8 cellular contexts compared by ENCODE assay signal in genomic region chr19:14205460-14206282, GRCh38. TPM values are rescaled to one million over a fixed set of nuclear protein-coding genes. Genes with fewer than 3 reads are reported as not detected.
DNase-seq lines count a peak whose midpoint lies in the region; TF ChIP-seq lines count a peak whose summit lies in the region.
"Not testable (repeated sequence)": the region's sequence is repeated elsewhere in the genome, so short reads cannot be mapped to it uniquely, and the experiment has no call there.

TSS of gene ADGRL1 (minus strand) at chr19:14206169. CDS start at chr19:14183602, 22,567 bp downstream.

- CTCF ChIA-PET in A673 (lab: Charles Lee): not testable (repeated sequence)

- DNase-seq in A673 (ENCODE audit: low spot score); HAP-1 (ENCODE audit: low spot score in 2 of 2): not testable (repeated sequence)
- DNase-seq in RPMI8226 (peak; percentile 36), activated gamma-delta T cell (lab: John Stamatoyannopoulos, UW) (peak; percentile 30)
- DNase-seq in stimulated activated CD4-positive, alpha-beta T cell treated with anti-CD3 and anti-CD28 coated beads, Interleukin-2, amount 100 ng/mL, for 4 hours (ENCODE audit: low read depth): peak; percentile 28

- H3K9me3 Mint-ChIP-seq in nephron: not testable (repeated sequence)

- intact Hi-C loops in A673 (cut with micrococcal nuclease; ENCODE audit: unreplicated experiment): not testable (repeated sequence)

- H3K36me3 ChIP-seq in A673 (ENCODE audit: insufficient read depth, low read length, poor library complexity, severe bottlenecking); HAP-1 (replicated peaks); ectodermal cell (ENCODE audit: control insufficient read depth, insufficient read depth, low read length); iPS-15b (ENCODE audit: control insufficient read depth, insufficient read depth, low read length): not testable (repeated sequence)

- H3K4me1 Mint-ChIP-seq in nephron: peaks cover 25% of the 10 kb centered on the region

- POLR2A ChIA-PET in A673 (lab: Charles Lee; ENCODE audit: low non-redundant PET): interaction anchor here (0.6 kb wide), 1 partner anchor 992 kb away, joined by 7 read pairs; no protein-coding TSS in a partner anchor

- in situ Hi-C loops in HAP-1 (cut with MboI; ENCODE audit: low sequenced_read_pairs): not testable (repeated sequence)

- not testable (repeated sequence) for TF ChIP-seq CTCF in A673 (conservative IDR thresholded peaks at IDR 0.05; ENCODE audit: low read depth, low read length); nephron (IDR thresholded peaks at IDR 0.05; ENCODE audit: unreplicated experiment in 3 of 3)

- H3K9ac ChIP-seq in iPS-15b (ENCODE audit: low read depth, low read length): peak within 1 kb of the TSS; percentile 37

- H3K27ac Mint-ChIP-seq in nephron: peak within 1 kb of the TSS; percentile 98 to 100 (median 98)

- H3K4me1 ChIP-seq in A673 (ENCODE audit: insufficient read depth, low read length, poor library complexity, severe bottlenecking); HAP-1; ectodermal cell (ENCODE audit: control insufficient read depth, insufficient read depth, low read length); iPS-15b (ENCODE audit: control insufficient read depth, insufficient read depth, low read length): not testable (repeated sequence)

- H3K27ac ChIP-seq in A673 (ENCODE audit: low read depth, low read length, poor library complexity, severe bottlenecking): peak within 1 kb of the TSS; percentile 91
- peak within 1 kb of the TSS; percentile 93 for H3K27ac ChIP-seq in ectodermal cell (ENCODE audit: insufficient read depth, low read depth, low read length, poor library complexity, severe bottlenecking)

- H3K27me3 Mint-ChIP-seq in nephron (ENCODE audit: low read depth): not testable (repeated sequence)

- not testable (repeated sequence) for H3K36me3 Mint-ChIP-seq in nephron (ENCODE audit: low read depth)

- H3K4me3 ChIP-seq in A673 (ENCODE audit: low read depth, low read length, poor library complexity, severe bottlenecking): peak within 1 kb of the TSS; percentile 72
- peak within 1 kb of the TSS; percentile 49 for H3K4me3 ChIP-seq in HAP-1
- peak within 1 kb of the TSS; percentile 66 for H3K4me3 ChIP-seq in ectodermal cell (ENCODE audit: insufficient read depth, low read depth, low read length)
- H3K4me3 ChIP-seq in iPS-15b (ENCODE audit: low read depth, low read length): peak within 1 kb of the TSS; percentile 88

- BruUV-seq in A673 (replicated peaks; lab: Mats Ljungman, UMichigan): not testable (repeated sequence)

- WGBS in ectodermal cell, 2 experiments: 0% methylated on average over 93 to 96 of the region's 96 CpGs

- not testable (repeated sequence) for H3K9me3 ChIP-seq in A673 (ENCODE audit: low read depth, low read length, poor library complexity, severe bottlenecking); HAP-1; ectodermal cell (ENCODE audit: control insufficient read depth, low read length); iPS-15b (ENCODE audit: control insufficient read depth, insufficient read depth, low read length)

- H3K4me3 Mint-ChIP-seq in nephron: peak within 1 kb of the TSS; percentile 94 to 97 (median 97)

- H3K27me3 ChIP-seq in A673 (replicated peaks; ENCODE audit: insufficient read depth, low read depth, low read length, poor library complexity); HAP-1 (ENCODE audit: low read depth); ectodermal cell (ENCODE audit: control insufficient read depth, insufficient read depth, low read length, poor library complexity, severe bottlenecking); iPS-15b (ENCODE audit: control insufficient read depth, insufficient read depth, low read length): not testable (repeated sequence)

RNA-seq across cellular contexts. Expression of gene ADGRL1, which starts in this region (rescaled TPM):
- 66.1 and 72.0 TPM in 2 replicates for total RNA-seq in A673 (2021)
- polyA plus RNA-seq in ectodermal cell (2013, experiment 1 of 4): 80.2 TPM
- 94.8 TPM for polyA plus RNA-seq in ectodermal cell (2013, experiment 2 of 4)
- 68.7 TPM for polyA plus RNA-seq in ectodermal cell (2013, experiment 3 of 4)
- 78.3 TPM for polyA plus RNA-seq in ectodermal cell (2013, experiment 4 of 4)
